Comparison of ENCODE assay signal across 30 cellular contexts in the genomic region with DNA sequence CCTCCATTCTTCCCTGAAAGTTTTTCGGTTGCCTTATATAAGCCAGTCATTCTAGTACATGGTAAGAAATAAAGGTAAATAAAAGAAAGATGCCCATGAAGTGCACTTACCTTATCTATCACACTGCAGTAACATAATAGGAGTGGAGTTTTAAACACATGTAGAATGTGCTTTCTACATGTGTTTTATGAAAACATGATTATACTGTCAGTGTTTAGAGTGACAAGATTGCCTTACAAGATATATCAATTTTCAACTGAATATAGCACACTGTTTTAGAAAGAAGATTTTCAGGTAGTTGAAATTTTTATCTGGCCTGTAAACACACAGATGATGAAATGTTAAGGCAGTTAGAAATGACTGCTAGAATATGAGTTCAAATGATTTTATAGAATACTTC.
"Had no signal": no experiment of that assay in that cellular context is flagged by ENCODE, and none has a peak within 500 bp of the region (broad histone marks: within the 10 kb centered on the region; RNA-seq: fewer than 3 reads in every experiment).

No MANE protein-coding gene starts in this region.

- DNase-seq: activated effector memory CD4-positive, alpha-beta T cell treated with anti-CD3 and anti-CD28 coated beads, Interleukin-2, amount 50 U/mL, for 16 hours; activated effector memory CD4-positive, alpha-beta T cell treated with Interleukin-2 at 50 U/mL for 16 hours; activated gamma-delta T cell; activated gamma-delta T cell treated with Interleukin-2 at 50 U/mL for 16 hours; activated naive CD4-positive, alpha-beta T cell; activated naive CD4-positive, alpha-beta T cell treated with anti-CD3 and anti-CD28 coated beads for 36 hours; activated naive CD4-positive, alpha-beta T cell treated with anti-CD3 and anti-CD28 coated beads, Interleukin-2, amount 10 ng/mL, durations not matched to agents 7 days and 5 days; activated naive CD4-positive, alpha-beta T cell treated with anti-CD3 and anti-CD28 coated beads, Interleukin-2, amount 50 U/mL, for 16 hours; activated naive CD4-positive, alpha-beta T cell treated with Interleukin-2 at 50 U/mL for 16 hours; activated naive CD8-positive, alpha-beta T cell treated with anti-CD3 and anti-CD28 coated beads for 36 hours; activated naive CD8-positive, alpha-beta T cell treated with anti-CD3 and anti-CD28 coated beads, Interleukin-2, amount 10 ng/mL, durations not matched to agents 7 days and 5 days; activated naive CD8-positive, alpha-beta T cell treated with anti-CD3 and anti-CD28 coated beads, Interleukin-2, amount 50 U/mL, for 24 hours; activated T-cell treated with anti-CD3 and anti-CD28 coated beads, Interleukin-2, amount 50 U/mL, for 1 hour; activated T-cell treated with anti-CD3 and anti-CD28 coated beads, Interleukin-2, amount 50 U/mL, for 24 hours; activated T-cell treated with anti-CD3 and anti-CD28 coated beads, Interleukin-2, amount 50 U/mL, for 4 hours; activated T-cell treated with anti-CD3 and anti-CD28 coated beads, Interleukin-2, amount 50 U/mL, for 48 hours; activated T-cell treated with anti-CD3 and anti-CD28 coated beads, Interleukin-2, amount 50 U/mL, for 72 hours; adrenal gland; amniotic stem cell; amygdala; anterior cingulate cortex; aorta; body of pancreas; brain microvascular endothelial cell; caudate nucleus; central memory CD4-positive, alpha-beta T cell; cerebellar nuclear complex had no signal

- H3K27ac ChIP-seq: adrenal gland, ascending aorta, body of pancreas, brain microvascular endothelial cell, breast epithelium, cardiac muscle cell had no signal

- H3K9me3 ChIP-seq: adrenal gland, ascending aorta, breast epithelium had no signal

- H3K4me1 ChIP-seq: adrenal gland, ascending aorta, body of pancreas, breast epithelium had no signal

- H3K36me3 ChIP-seq: adrenal gland, ascending aorta, brain microvascular endothelial cell, breast epithelium, cardiac muscle cell had no signal

- H3K4me3 ChIP-seq: adrenal gland, ascending aorta, body of pancreas, breast epithelium, cardiac muscle cell had no signal

- H3K27me3 ChIP-seq: adrenal gland, ascending aorta, body of pancreas, brain microvascular endothelial cell, breast epithelium, cardiac muscle cell had no signal
